Comparison of ENCODE assay signal across 8 cellular contexts in the genomic region with DNA sequence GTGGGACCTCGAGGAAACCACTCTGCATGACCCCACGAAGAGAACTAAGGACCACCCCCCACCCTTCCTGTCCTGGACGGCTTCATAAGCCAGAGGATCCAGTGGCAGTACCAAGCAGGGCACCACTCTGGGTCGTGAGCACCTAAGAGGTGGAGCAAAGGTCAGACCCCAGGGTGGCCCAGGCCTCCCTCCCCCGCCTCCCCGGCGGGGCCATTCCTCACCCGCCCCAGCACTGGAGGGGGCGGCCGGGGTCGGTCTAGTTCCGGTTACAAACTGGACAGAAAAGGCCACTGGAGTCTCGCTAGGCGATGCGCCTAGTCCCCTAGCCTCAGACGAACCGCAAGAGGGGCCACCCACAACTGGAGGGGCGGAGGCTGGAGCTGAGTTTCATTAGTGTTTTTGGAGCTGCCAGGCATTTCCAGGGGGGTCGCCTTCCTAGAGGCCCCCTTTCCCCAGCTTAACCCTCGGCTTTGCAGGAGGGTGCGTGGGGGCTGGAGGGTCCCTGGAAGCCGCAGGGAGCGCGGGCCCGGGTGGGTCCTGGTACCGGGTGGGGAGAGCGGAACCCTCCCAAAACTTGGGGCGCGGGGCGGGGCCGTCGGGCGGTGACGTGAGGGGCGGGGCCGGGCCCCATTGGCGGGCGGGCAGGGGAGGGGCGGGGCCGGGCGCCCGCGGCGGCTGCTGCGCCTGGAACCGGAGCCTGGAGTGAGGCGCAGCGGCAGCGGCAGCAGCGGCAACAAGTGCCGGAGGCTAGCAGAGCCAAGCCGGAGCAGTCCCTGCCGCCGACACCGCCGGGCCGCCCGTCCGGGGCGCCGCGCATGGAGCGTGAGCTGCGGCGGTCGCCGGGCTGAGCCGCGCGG. TPM values are rescaled to one million over a fixed set of nuclear protein-coding genes. Genes with fewer than 3 reads are reported as not detected.
DNase-seq lines count a peak whose midpoint lies in the region; ATAC-seq and TF ChIP-seq lines count a peak whose summit lies in the region.

A gene with protein sequence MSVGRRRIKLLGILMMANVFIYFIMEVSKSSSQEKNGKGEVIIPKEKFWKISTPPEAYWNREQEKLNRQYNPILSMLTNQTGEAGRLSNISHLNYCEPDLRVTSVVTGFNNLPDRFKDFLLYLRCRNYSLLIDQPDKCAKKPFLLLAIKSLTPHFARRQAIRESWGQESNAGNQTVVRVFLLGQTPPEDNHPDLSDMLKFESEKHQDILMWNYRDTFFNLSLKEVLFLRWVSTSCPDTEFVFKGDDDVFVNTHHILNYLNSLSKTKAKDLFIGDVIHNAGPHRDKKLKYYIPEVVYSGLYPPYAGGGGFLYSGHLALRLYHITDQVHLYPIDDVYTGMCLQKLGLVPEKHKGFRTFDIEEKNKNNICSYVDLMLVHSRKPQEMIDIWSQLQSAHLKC (plus strand): TSS at position 695 of the 857 bp plus-strand sequence. CDS start 26,106 bp downstream, outside the sequence.

- H3K36me3 ChIP-seq in right atrium auricular region (no peaks in the 10 kb centered on the region), urinary bladder (ENCODE audit: insufficient read depth) (no peaks in the 10 kb centered on the region)

- H3K4me1 ChIP-seq in right atrium auricular region (peaks cover 0 to 38% of the 10 kb centered on the region in 2 donors), urinary bladder (ENCODE audit: insufficient read depth) (peaks cover 4% of the 10 kb centered on the region)

- peak within 1 kb of the TSS; percentile 93 for H3K27ac Mint-ChIP-seq in T-helper 2 cell treated with Interferon-gamma antibody and Interleukin-4, amounts not matched to agents 5 μg/mL and 100 μg/mL, for 36 hours

- H3K36me3 Mint-ChIP-seq in T-helper 2 cell treated with Interferon-gamma antibody and Interleukin-4, amounts not matched to agents 5 μg/mL and 100 μg/mL, for 36 hours (ENCODE audit: low read depth), result peaks cover 3% of the 10 kb centered on the region

- peak; percentile 77 for DNase-seq in GDM1 (lab: John Stamatoyannopoulos, UW)
- peak; percentile 75 for DNase-seq in LoVo (ENCODE audit: low spot score)
- peak; percentile 74 for DNase-seq in T-helper 2 cell treated with Interferon-gamma antibody and Interleukin-4, amounts not matched to agents 5 μg/mL and 100 μg/mL, for 36 hours (ENCODE audit: low spot score)
- DNase-seq in right atrium auricular region (ENCODE audit: low spot score), result peak; percentile 74
- peak; percentile 19 for DNase-seq in pulmonary artery endothelial cell (ENCODE audit: low read depth, low spot score)

- peak within 1 kb of the TSS; percentile 92 to 95 for H3K4me3 ChIP-seq in right atrium auricular region
- peak within 1 kb of the TSS; percentile 72 for H3K4me3 ChIP-seq in urinary bladder (ENCODE audit: low read depth, low read length)

- H3K4me1 Mint-ChIP-seq in T-helper 2 cell treated with Interferon-gamma antibody and Interleukin-4, amounts not matched to agents 5 μg/mL and 100 μg/mL, for 36 hours (ENCODE audit: low read depth), result peaks cover 29% of the 10 kb centered on the region

- H3K27ac ChIP-seq in angular gyrus (ENCODE audit: low read depth, low read length) (peak within 1 kb of the TSS; percentile 92), right atrium auricular region (peak within 1 kb of the TSS; percentile 97 to 98), urinary bladder (ENCODE audit: low read depth) (peak within 1 kb of the TSS; percentile 94)

- under 1% methylated on average over 70 of the region's 70 CpGs for WGBS in urinary bladder

- peak; percentile 49 for ATAC-seq in GM21825 (IDR thresholded peaks at IDR 0.05; ENCODE audit: unreplicated experiment)

- H3K9me3 Mint-ChIP-seq in T-helper 2 cell treated with Interferon-gamma antibody and Interleukin-4, amounts not matched to agents 5 μg/mL and 100 μg/mL, for 36 hours, result no peaks in the 10 kb centered on the region

- no peak for TF ChIP-seq CTCF in right atrium auricular region (IDR thresholded peaks at IDR 0.05)

- no peaks in the 10 kb centered on the region for H3K9me3 ChIP-seq in right atrium auricular region

- peak within 1 kb of the TSS; percentile 84 for H3K4me3 Mint-ChIP-seq in T-helper 2 cell treated with Interferon-gamma antibody and Interleukin-4, amounts not matched to agents 5 μg/mL and 100 μg/mL, for 36 hours

- no peaks in the 10 kb centered on the region for H3K27me3 ChIP-seq in right atrium auricular region

- peaks cover 3% of the 10 kb centered on the region for H3K27me3 Mint-ChIP-seq in T-helper 2 cell treated with Interferon-gamma antibody and Interleukin-4, amounts not matched to agents 5 μg/mL and 100 μg/mL, for 36 hours (ENCODE audit: low read depth)

RNA-seq across cellular contexts. Expression of the gene that starts here (rescaled TPM):
- 10 to 100 TPM; 17.7 to 31.1 TPM for total RNA-seq in right atrium auricular region
- total RNA-seq in pulmonary artery endothelial cell, result 34.6 TPM in 2 replicates
- 27.3 TPM for total RNA-seq in urinary bladder
- 12.8 TPM for polyA plus RNA-seq in urinary bladder

Comparison
In these comparisons a context has a peak if more than half of its experiments do, and no peak if none do; other contexts are left out.
1. Peak in every context shown above with its lines: DNase-seq, ATAC-seq, H3K4me3 ChIP-seq and H3K27ac ChIP-seq.
2. DNase-seq: peak in every context shown above with its lines; median percentile 77 in GDM1; 75 in LoVo; 74 in T-helper 2 cell treated with Interferon-gamma antibody and Interleukin-4, amounts not matched to agents 5 μg/mL and 100 μg/mL, for 36 hours; 74 in right atrium auricular region; 19 in pulmonary artery endothelial cell.